In the genomic region with DNA sequence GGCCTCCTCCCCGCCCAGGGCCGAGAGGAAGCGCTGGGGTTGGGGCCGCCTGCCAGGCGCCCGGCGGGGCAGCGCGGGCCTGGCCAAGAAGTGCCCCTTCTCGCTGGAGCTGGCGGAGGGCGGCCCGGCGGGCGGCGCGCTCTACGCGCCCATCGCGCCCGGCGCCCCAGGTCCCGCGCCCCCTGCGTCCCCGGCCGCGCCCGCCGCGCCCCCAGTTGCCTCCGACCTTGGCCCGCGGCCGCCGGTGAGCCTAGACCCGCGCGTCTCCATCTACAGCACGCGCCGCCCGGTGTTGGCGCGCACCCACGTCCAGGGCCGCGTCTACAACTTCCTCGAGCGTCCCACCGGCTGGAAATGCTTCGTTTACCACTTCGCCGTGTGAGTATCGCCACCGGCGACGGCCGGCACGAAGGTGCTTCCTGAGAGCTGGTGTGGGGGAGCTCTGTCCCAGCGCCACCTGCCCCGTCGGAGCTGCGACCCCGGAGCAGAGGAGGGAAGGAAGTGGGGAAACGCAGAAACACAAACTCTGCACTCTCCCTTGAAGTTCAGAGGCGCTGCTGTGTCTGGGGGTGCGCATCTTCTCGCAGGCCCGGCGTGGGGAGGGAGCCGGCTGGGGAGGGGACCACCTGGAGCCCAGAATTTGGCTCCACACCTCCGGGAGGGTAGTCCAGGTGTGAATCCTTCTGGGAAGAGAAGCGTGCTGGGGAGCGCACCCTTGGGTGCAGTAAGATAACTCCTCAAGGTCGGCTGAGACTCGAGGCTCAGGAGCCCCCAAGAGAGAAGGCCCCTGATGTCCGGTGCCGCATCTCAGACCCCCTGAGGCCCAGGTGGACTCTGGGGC, we compare ENCODE assay signal across 8 cellular contexts.
DNase-seq lines count a peak whose midpoint lies in the region; ATAC-seq and TF ChIP-seq lines count a peak whose summit lies in the region.

No MANE protein-coding gene starts in this region.

- no peaks in the 10 kb centered on the region for H3K36me3 ChIP-seq in NT2/D1 (ENCODE audit: insufficient read depth, insufficient read length, low read length)

- peaks cover 67% of the 10 kb centered on the region for H3K27me3 Mint-ChIP-seq in nephron (ENCODE audit: low read depth)

- H3K4me1 Mint-ChIP-seq in nephron, result no peaks in the 10 kb centered on the region

- H3K27ac Mint-ChIP-seq in nephron, result no peak overlapping the region

- peaks cover 95% of the 10 kb centered on the region for H3K27me3 ChIP-seq in NT2/D1 (ENCODE audit: insufficient read depth, insufficient read length)

- H3K4me3 ChIP-seq in NT2/D1 (ENCODE audit: insufficient read length, low read depth), result peak overlapping the region; percentile 57
- H3K4me3 ChIP-seq in coronary artery, result peak overlapping the region; percentile 65

- TF ChIP-seq CTCF in C4-2B (conservative IDR thresholded peaks at IDR 0.05) (no peak), coronary artery (IDR thresholded peaks at IDR 0.05) (no peak), nephron (IDR thresholded peaks at IDR 0.05; ENCODE audit: unreplicated experiment in 3 of 3) (no peak)

- H3K9me3 Mint-ChIP-seq in nephron, result peaks cover 15% of the 10 kb centered on the region

- no peaks in the 10 kb centered on the region for H3K9me3 ChIP-seq in NT2/D1 (ENCODE audit: insufficient read depth, low read length)

- no peaks in the 10 kb centered on the region for H3K36me3 Mint-ChIP-seq in nephron (ENCODE audit: low read depth)

- peak overlapping the region; percentile 77 for H3K9ac ChIP-seq in NT2/D1 (ENCODE audit: insufficient read length, low read depth)

- ATAC-seq in HG03342 (IDR thresholded peaks at IDR 0.05; ENCODE audit: unreplicated experiment) (no peak), HG03354 (IDR thresholded peaks at IDR 0.05; ENCODE audit: poor library complexity, severe bottlenecking, unreplicated experiment) (no peak)

- H3K4me3 Mint-ChIP-seq in nephron, result peak overlapping the region; percentile 69 to 82 (median 81)

- H3K27ac ChIP-seq in C4-2B (peak overlapping the region; percentile 42), coronary artery (no peak overlapping the region)

- DNase-seq in NT2/D1 (ENCODE audit: low read depth, low spot score) (no peak), coronary artery (ENCODE audit: low spot score) (no peak), OCI-M1 (lab: John Stamatoyannopoulos, UW) (no peak), SIG-M5 treated with dmso at 0.1 percent for 504 hours (lab: John Stamatoyannopoulos, UW; ENCODE audit: unreplicated experiment) (no peak)

- peaks cover 7% of the 10 kb centered on the region for H3K4me1 ChIP-seq in NT2/D1 (ENCODE audit: insufficient read depth, insufficient read length)
